Comparison of ENCODE assay signal across 23 cellular contexts in genomic region chr4:47694322-47694721, GRCh38.
"Had no signal": no experiment of that assay in that cellular context is flagged by ENCODE, and none has a peak within 500 bp of the region (broad histone marks: within the 10 kb centered on the region; RNA-seq: fewer than 3 reads in every experiment).

No MANE protein-coding gene starts in this region.

- H3K4me1 Mint-ChIP-seq: naive thymus-derived CD4-positive, alpha-beta T cell; neural crest cell; stimulated activated effector memory CD8-positive, alpha-beta T cell treated with anti-CD3 and anti-CD28 coated beads, Interleukin-12 subunit alpha, Interleukin-12 subunit beta, amount 100 ng/mL, for 72 hours had no signal

- H3K9me3 Mint-ChIP-seq: naive thymus-derived CD4-positive, alpha-beta T cell; natural killer cell treated with Interleukin-12 subunit alpha and Interleukin-12 subunit beta and Interleukin-15 and Interleukin-18, amount 100 ng/mL, for 72 hours; nephron progenitor cell; neural crest cell; stimulated activated effector memory CD8-positive, alpha-beta T cell treated with anti-CD3 and anti-CD28 coated beads, Interleukin-12 subunit alpha, Interleukin-12 subunit beta, amount 100 ng/mL, for 72 hours; stimulated activated naive B cell treated with anti-CD40 and anti-IgM and Interleukin-4, amounts not matched to agents 10 μg/mL and 1 μg/mL and 100 μg/mL, for 72 hours; stimulated activated naive CD8-positive, alpha-beta T cell treated with anti-CD3 and anti-CD28 coated beads, Interleukin-15, Interleukin-2, amounts not matched to agents 100 ng/mL and 50 ng/mL, for 24 hours had no signal

- H3K4me3 Mint-ChIP-seq: naive thymus-derived CD4-positive, alpha-beta T cell; natural killer cell treated with Interleukin-12 subunit alpha and Interleukin-12 subunit beta and Interleukin-15 and Interleukin-18, amount 100 ng/mL, for 72 hours; nephron progenitor cell; neural crest cell; stimulated activated effector memory CD8-positive, alpha-beta T cell treated with anti-CD3 and anti-CD28 coated beads, Interleukin-12 subunit alpha, Interleukin-12 subunit beta, amount 100 ng/mL, for 72 hours; stimulated activated naive B cell treated with anti-CD40 and anti-IgM and Interleukin-4, amounts not matched to agents 10 μg/mL and 1 μg/mL and 100 μg/mL, for 72 hours; stimulated activated naive CD8-positive, alpha-beta T cell treated with anti-CD3 and anti-CD28 coated beads, Interleukin-15, Interleukin-2, amounts not matched to agents 100 ng/mL and 50 ng/mL, for 24 hours had no signal

- H3K36me3 Mint-ChIP-seq: naive thymus-derived CD4-positive, alpha-beta T cell; natural killer cell treated with Interleukin-12 subunit alpha and Interleukin-12 subunit beta and Interleukin-15 and Interleukin-18, amount 100 ng/mL, for 72 hours; stimulated activated effector memory CD8-positive, alpha-beta T cell treated with anti-CD3 and anti-CD28 coated beads, Interleukin-12 subunit alpha, Interleukin-12 subunit beta, amount 100 ng/mL, for 72 hours; stimulated activated naive B cell treated with anti-CD40 and anti-IgM and Interleukin-4, amounts not matched to agents 10 μg/mL and 1 μg/mL and 100 μg/mL, for 72 hours had no signal

- DNase-seq: naive thymus-derived CD4-positive, alpha-beta T cell; nephron progenitor cell; nucleus accumbens; pancreas; psoas muscle; right cardiac atrium; right lobe of liver; sigmoid colon; small intestine; stimulated activated CD4-positive, alpha-beta T cell treated with anti-CD3 and anti-CD28 coated beads, Interleukin-15, amount 100 ng/mL, for 24 hours; stimulated activated CD4-positive, alpha-beta T cell treated with anti-CD3 and anti-CD28 coated beads, Interleukin-2, amount 100 ng/mL, for 24 hours; stimulated activated CD4-positive, alpha-beta T cell treated with anti-CD3 and anti-CD28 coated beads, Interleukin-2, amount 100 ng/mL, for 48 hours; stimulated activated CD4-positive, alpha-beta T cell treated with anti-CD3 and anti-CD28 coated beads, Interleukin-4, amount 100 ng/mL, for 24 hours; stimulated activated naive B cell treated with anti-CD40 and anti-IgM and Interleukin-4, amounts not matched to agents 10 μg/mL and 1 μg/mL and 100 μg/mL, for 72 hours; stimulated activated naive CD4-positive, alpha-beta T cell treated with Interleukin-2 at 50 U/mL for 16 hours; stomach; thyroid gland; trophoblast cell; upper lobe of right lung had no signal

- H3K27ac Mint-ChIP-seq: naive thymus-derived CD4-positive, alpha-beta T cell; natural killer cell treated with Interleukin-12 subunit alpha and Interleukin-12 subunit beta and Interleukin-15 and Interleukin-18, amount 100 ng/mL, for 72 hours; nephron progenitor cell; stimulated activated effector memory CD8-positive, alpha-beta T cell treated with anti-CD3 and anti-CD28 coated beads, Interleukin-12 subunit alpha, Interleukin-12 subunit beta, amount 100 ng/mL, for 72 hours; stimulated activated naive B cell treated with anti-CD40 and anti-IgM and Interleukin-4, amounts not matched to agents 10 μg/mL and 1 μg/mL and 100 μg/mL, for 72 hours; stimulated activated naive CD8-positive, alpha-beta T cell treated with anti-CD3 and anti-CD28 coated beads, Interleukin-15, Interleukin-2, amounts not matched to agents 100 ng/mL and 50 ng/mL, for 24 hours had no signal

- ATAC-seq: naive thymus-derived CD4-positive, alpha-beta T cell; natural killer cell treated with Interleukin-12 subunit alpha and Interleukin-12 subunit beta and Interleukin-15 and Interleukin-18, amount 100 ng/mL, for 72 hours; psoas muscle; right cardiac atrium; right lobe of liver; stimulated activated effector memory CD8-positive, alpha-beta T cell treated with anti-CD3 and anti-CD28 coated beads, Interleukin-12 subunit alpha, Interleukin-12 subunit beta, amount 100 ng/mL, for 72 hours; stimulated activated naive B cell treated with anti-CD40 and anti-IgM and Interleukin-4, amounts not matched to agents 10 μg/mL and 1 μg/mL and 100 μg/mL, for 72 hours; upper lobe of right lung had no signal
